Comparison of ENCODE assay signal across 20 cellular contexts in the genomic region with DNA sequence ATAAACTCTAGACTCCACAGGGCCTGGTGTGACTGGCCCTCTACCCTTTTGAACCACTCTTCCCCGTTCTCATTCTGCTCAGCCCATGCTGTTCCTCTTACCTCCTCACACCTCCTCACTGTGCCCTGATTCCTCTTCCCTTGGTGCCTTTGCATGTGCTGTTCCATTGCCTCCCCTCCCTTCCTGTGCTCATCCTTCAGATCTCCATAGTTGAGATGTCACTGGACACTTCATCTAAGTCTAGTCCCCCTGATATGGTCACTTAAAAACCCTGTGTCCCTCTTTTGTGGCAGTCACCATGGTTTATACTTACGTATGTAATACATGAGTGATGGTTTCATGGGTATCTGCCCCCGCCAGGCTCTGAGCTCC.
DNase-seq lines count a peak whose midpoint lies in the region; ATAC-seq and TF ChIP-seq lines count a peak whose summit lies in the region.
"Had no signal": no experiment of that assay in that cellular context is flagged by ENCODE, and none has a peak within 500 bp of the region (broad histone marks: within the 10 kb centered on the region; RNA-seq: fewer than 3 reads in every experiment).

No MANE protein-coding gene starts in this region.

- peaks cover 4% of the 10 kb centered on the region; the same call in 1 of the 2 replicates for H3K36me3 Mint-ChIP-seq in HFFc6 (ENCODE audit: low read depth)
- H3K36me3 Mint-ChIP-seq: CD8-positive, alpha-beta memory T cell had no signal

- ATAC-seq in HG03095 (IDR thresholded peaks at IDR 0.05; ENCODE audit: unreplicated experiment) (no peak), GM19324 (IDR thresholded peaks at IDR 0.05; ENCODE audit: low FRiP score, unreplicated experiment) (no peak)

- DNase-seq in HFFc6 (no peak), prostate gland (ENCODE audit: low spot score) (no peak), C1 segment of cervical spinal cord (lab: John Stamatoyannopoulos, UW) (no peak)
- DNase-seq: CD8-positive, alpha-beta memory T cell; DMS79; KBM-7; MV-4-11; NCI-H1417; NCI-H187 treated with DMSO at 0.1 percent for 48 hours; NCI-H2171; NCI-H446 treated with DMSO at 0.1 percent for 48 hours; NK-92 treated with Interleukin-12 subunit alpha and Interleukin-12 subunit beta, amount 100 ng/mL, for 24 hours; OCI-M1; SIG-M5 had no signal

- H3K9me3 ChIP-seq in prostate gland = no peaks in the 10 kb centered on the region
- H3K9me3 ChIP-seq: HAP-1 had no signal

- H3K27ac Mint-ChIP-seq in HFFc6 = peak overlapping the region; percentile 12; the same call in 1 of the 2 replicates
- H3K27ac Mint-ChIP-seq: B cell; CD8-positive, alpha-beta memory T cell had no signal

- intact Hi-C loops in prostate gland (cut with DNase I) = no loop called here

- H3K4me1 ChIP-seq in prostate gland (replicated peaks) (peaks cover 12% of the 10 kb centered on the region), urinary bladder (ENCODE audit: insufficient read depth) (no peaks in the 10 kb centered on the region)
- H3K4me1 ChIP-seq: HAP-1 had no signal

- H3K27me3 Mint-ChIP-seq in HFFc6 (ENCODE audit: insufficient read depth) = peaks cover 6% of the 10 kb centered on the region

- peaks cover 53% of the 10 kb centered on the region for H3K4me1 Mint-ChIP-seq in HFFc6 (ENCODE audit: low read depth)
- H3K4me1 Mint-ChIP-seq: B cell; CD8-positive, alpha-beta memory T cell had no signal

- H3K36me3 ChIP-seq in prostate gland (no peaks in the 10 kb centered on the region), urinary bladder (ENCODE audit: insufficient read depth) (no peaks in the 10 kb centered on the region)
- H3K36me3 ChIP-seq: HAP-1 had no signal

- H3K27ac ChIP-seq in cingulate gyrus (ENCODE audit: low read depth, low read length) (peak overlapping the region; percentile 90), prostate gland (peak overlapping the region; percentile 72 to 81), urinary bladder (ENCODE audit: low read depth) (peak overlapping the region; percentile 7)

- no peak overlapping the region for H3K4me3 ChIP-seq in prostate gland
- H3K4me3 ChIP-seq in urinary bladder (ENCODE audit: low read depth, low read length) = no peak overlapping the region
- H3K4me3 ChIP-seq: HAP-1 had no signal

- no peaks in the 10 kb centered on the region for H3K9me3 Mint-ChIP-seq in HFFc6

- no peak for TF ChIP-seq POLR2A in prostate gland (IDR thresholded peaks at IDR 0.05)

- no peak overlapping the region for H3K4me3 Mint-ChIP-seq in HFFc6
- H3K4me3 Mint-ChIP-seq: B cell; CD8-positive, alpha-beta memory T cell had no signal

- H3K27me3 ChIP-seq in prostate gland (replicated peaks; ENCODE audit: insufficient read depth) = no peaks in the 10 kb centered on the region

- 61% methylated on average over 3 of the region's 3 CpGs for WGBS in prostate gland
- WGBS in urinary bladder = 92% methylated on average over 3 of the region's 3 CpGs

- TF ChIP-seq CTCF in HFFc6 (IDR thresholded peaks at IDR 0.05) (no peak), prostate gland (IDR thresholded peaks at IDR 0.05) (no peak)

Comparison
In these comparisons a context has a peak if more than half of its experiments do, and no peak if none do; other contexts are left out.
1. H3K27ac ChIP-seq: peak in every context shown above with its lines; median percentile 90 in cingulate gyrus; 76 in prostate gland; 7 in urinary bladder.